In genomic region chr7:94367940-94368339, GRCh38 we compare ENCODE assay signal across 11 cellular contexts. TPM values are rescaled to one million over a fixed set of nuclear protein-coding genes. Genes with fewer than 3 reads are reported as not detected.
DNase-seq lines count a peak whose midpoint lies in the region; ATAC-seq and TF ChIP-seq lines count a peak whose summit lies in the region.
"Had no signal": no experiment of that assay in that cellular context is flagged by ENCODE, and none has a peak within 500 bp of the region (broad histone marks: within the 10 kb centered on the region; RNA-seq: fewer than 3 reads in every experiment).

No MANE protein-coding gene starts in this region.

- H3K36me3 ChIP-seq in muscle layer of duodenum (ENCODE audit: control insufficient read depth in 1 of 2, insufficient read depth in 2 of 2, low read length in 2 of 2) (peaks cover 0 to 6% of the 10 kb centered on the region in 2 donors), transverse colon (no peaks in the 10 kb centered on the region)
- H3K36me3 ChIP-seq: HAP-1 had no signal

- H3K27ac ChIP-seq in muscle layer of duodenum (ENCODE audit: low read length) (peak overlapping the region; percentile 70), transverse colon (peak overlapping the region; percentile 65 to 82 (median 70))

- H3K4me1 Mint-ChIP-seq in activated CD8-positive, alpha-beta T cell treated with anti-CD3 and anti-CD28 coated beads, Interleukin-2, amount 10 ng/mL, durations not matched to agents 7 days and 5 days (ENCODE audit: low read depth), result no peaks in the 10 kb centered on the region

- H3K4me3 Mint-ChIP-seq in activated CD8-positive, alpha-beta T cell treated with anti-CD3 and anti-CD28 coated beads, Interleukin-2, amount 10 ng/mL, durations not matched to agents 7 days and 5 days, result no peak overlapping the region

- TF ChIP-seq CTCF in transverse colon (IDR thresholded peaks at IDR 0.05), result no peak

- H3K4me3 ChIP-seq in muscle layer of duodenum (ENCODE audit: low read depth in 1 of 2, low read length in 2 of 2) (peak overlapping the region in 1 of 2 donors; percentile 31), transverse colon (no peak overlapping the region)
- H3K4me3 ChIP-seq: HAP-1 had no signal

- no peak for TF ChIP-seq POLR2A in transverse colon (IDR thresholded peaks at IDR 0.05)

- no peaks in the 10 kb centered on the region for H3K27me3 ChIP-seq in muscle layer of duodenum (ENCODE audit: low read depth, low read length)
- no peaks in the 10 kb centered on the region for H3K27me3 ChIP-seq in transverse colon

- in situ Hi-C loops in transverse colon (cut with MboI; ENCODE audit: low pct_ligation_motif_present in 1 of 4, low pct_unique_long_range_greater_than_20kb in 1 of 4, low sequenced_read_pairs in 3 of 4), result no loop called here

- H3K36me3 Mint-ChIP-seq in activated CD8-positive, alpha-beta T cell treated with anti-CD3 and anti-CD28 coated beads, Interleukin-2, amount 10 ng/mL, durations not matched to agents 7 days and 5 days (ENCODE audit: low read depth), result no peaks in the 10 kb centered on the region

- peaks cover 2% of the 10 kb centered on the region for H3K27me3 Mint-ChIP-seq in activated CD8-positive, alpha-beta T cell treated with anti-CD3 and anti-CD28 coated beads, Interleukin-2, amount 10 ng/mL, durations not matched to agents 7 days and 5 days (ENCODE audit: low read depth)

- intact Hi-C loops in transverse colon (cut with DNase I; ENCODE audit: low total_unique reads), result no loop called here

- DNase-seq in NCI-H226 (peak; percentile 16), dedifferentiated amniotic fluid mesenchymal stem cell (ENCODE audit: extremely low spot score) (peak; percentile 66), transverse colon (no peak), hepatic stellate cell (ENCODE audit: low spot score) (no peak)
- no peak for DNase-seq in activated CD8-positive, alpha-beta T cell treated with anti-CD3 and anti-CD28 coated beads, Interleukin-2, amount 10 ng/mL, durations not matched to agents 7 days and 5 days
- DNase-seq: DND-41, dorsolateral prefrontal cortex had no signal

- CTCF ChIA-PET in activated CD8-positive, alpha-beta T cell treated with anti-CD3 and anti-CD28 coated beads, Interleukin-2, amount 10 ng/mL, durations not matched to agents 7 days and 5 days (lab: Charles Lee), result no interaction called here

- POLR2A ChIA-PET in activated CD8-positive, alpha-beta T cell treated with anti-CD3 and anti-CD28 coated beads, Interleukin-2, amount 10 ng/mL, durations not matched to agents 7 days and 5 days (lab: Charles Lee), result no interaction called here

- ATAC-seq in activated CD8-positive, alpha-beta T cell treated with anti-CD3 and anti-CD28 coated beads, Interleukin-2, amount 10 ng/mL, durations not matched to agents 7 days and 5 days, result no peak
- ATAC-seq in HG02678 (IDR thresholded peaks at IDR 0.05; ENCODE audit: unreplicated experiment) (no peak), HG03025 (IDR thresholded peaks at IDR 0.05; ENCODE audit: low FRiP score, unreplicated experiment) (no peak)

- H3K9me3 Mint-ChIP-seq in activated CD8-positive, alpha-beta T cell treated with anti-CD3 and anti-CD28 coated beads, Interleukin-2, amount 10 ng/mL, durations not matched to agents 7 days and 5 days (ENCODE audit: insufficient read depth), result no peaks in the 10 kb centered on the region

- peaks cover 0 to 2% of the 10 kb centered on the region in 2 donors for H3K9me3 ChIP-seq in muscle layer of duodenum (ENCODE audit: control insufficient read depth in 1 of 2, low read length in 2 of 2)
- no peaks in the 10 kb centered on the region for H3K9me3 ChIP-seq in transverse colon
- H3K9me3 ChIP-seq: HAP-1 had no signal

- H3K4me1 ChIP-seq in muscle layer of duodenum (ENCODE audit: control insufficient read depth in 1 of 2, insufficient read depth in 2 of 2, low read length in 2 of 2) (peaks cover 7 to 12% of the 10 kb centered on the region in 2 donors), transverse colon (peaks cover 0 to 22% (median 6%) of the 10 kb centered on the region in 4 donors)

- no peak overlapping the region for H3K27ac Mint-ChIP-seq in activated CD8-positive, alpha-beta T cell treated with anti-CD3 and anti-CD28 coated beads, Interleukin-2, amount 10 ng/mL, durations not matched to agents 7 days and 5 days

- no peak for TF ChIP-seq EP300 in transverse colon (IDR thresholded peaks at IDR 0.05; ENCODE audit: low read depth)

- WGBS in transverse colon (ENCODE audit: low coverage in 1 of 2), 2 donors, result 65 to 67% methylated on average over 2 of the region's 2 CpGs

RNA-seq across cellular contexts. Expression of gene COL1A2, which starts 26.8 kb away (rescaled TPM):
- total RNA-seq in transverse colon, result 100 to 1,000 TPM in 2 of 4 donors, 10 to 100 TPM in 2; 47.0 to 499 (median 75.9) TPM
- total RNA-seq in activated CD8-positive, alpha-beta T cell treated with anti-CD3 and anti-CD28 coated beads, Interleukin-2, amount 10 ng/mL, durations not matched to agents 7 days and 5 days, result under 1 TPM; 0.16 to 0.21 TPM

Comparison
In these comparisons a context has a peak if more than half of its experiments do, and no peak if none do; other contexts are left out.
1. DNase-seq: peak in NCI-H226 (single experiment) and dedifferentiated amniotic fluid mesenchymal stem cell (single experiment); none in transverse colon (single experiment), activated CD8-positive, alpha-beta T cell treated with anti-CD3 and anti-CD28 coated beads, Interleukin-2, amount 10 ng/mL, durations not matched to agents 7 days and 5 days (single experiment) and hepatic stellate cell (single experiment).
2. RNA of gene COL1A2, which starts 26.8 kb away (total RNA-seq): 47.0 to 499 TPM in transverse colon; 0.16 to 0.21 TPM in activated CD8-positive, alpha-beta T cell treated with anti-CD3 and anti-CD28 coated beads, Interleukin-2, amount 10 ng/mL, durations not matched to agents 7 days and 5 days; every median in the first group is over 10 times any median in the second.